ENCODE assay signal across 8 cellular contexts in genomic region chr5:14351845-14352712, GRCh38.
DNase-seq lines count a peak whose midpoint lies in the region; ATAC-seq and TF ChIP-seq lines count a peak whose summit lies in the region.

No MANE protein-coding gene starts in this region.

- H3K27ac ChIP-seq in BLaER1 treated with 17β-estradiol and CSF1 and Interleukin-3, amounts not matched to agents 10 nM and 100 nM, result peak overlapping the region in 6 of 11 experiments; percentile 2 to 53 (median 16); a peak in 4 of 22 replicates
- no peak overlapping the region for H3K27ac ChIP-seq in lung (ENCODE audit: low read depth in 1 of 2, low read length in 1 of 2)

- peak; percentile 84 for TF ChIP-seq CTCF in lung (IDR thresholded peaks at IDR 0.05; ENCODE audit: control extremely low read depth, extremely low read depth)

- H3K4me1 ChIP-seq in BLaER1 treated with 17β-estradiol and CSF1 and Interleukin-3, amounts not matched to agents 10 nM and 100 nM, result peaks cover 54 to 75% (median 62%) of the 10 kb centered on the region in 10 experiments
- H3K4me1 ChIP-seq in lung (ENCODE audit: control insufficient read depth in 2 of 2, insufficient read depth in 2 of 2, low read length in 2 of 2), result peaks cover 4 to 7% of the 10 kb centered on the region in 2 donors

- no peaks in the 10 kb centered on the region for H3K27me3 ChIP-seq in BLaER1 treated with 17β-estradiol and CSF1 and Interleukin-3, amounts not matched to agents 10 nM and 100 nM
- no peaks in the 10 kb centered on the region for H3K27me3 ChIP-seq in lung (ENCODE audit: control insufficient read depth, insufficient read depth)

- WGBS in lung, 2 donors, result 70 to 78% methylated on average over 7 of the region's 7 CpGs

- DNase-seq in GM19238 (ENCODE audit: insufficient read length, low spot score) (peak; percentile 61), NCI-H510A treated with DMSO at 0.1 percent for 48 hours (lab: John Stamatoyannopoulos, UW) (peak; percentile 89), dedifferentiated amniotic fluid mesenchymal stem cell (ENCODE audit: extremely low spot score) (peak; percentile 71), lung (ENCODE audit: low spot score) (peak; percentile 61)
- peak; percentile 70 for DNase-seq in activated CD4-positive, alpha-beta T cell treated with anti-CD3 and anti-CD28 coated beads for 48 hours
- DNase-seq in stimulated activated CD8-positive, alpha-beta memory T cell treated with anti-CD3 and anti-CD28 coated beads, Interleukin-15, amount 100 ng/mL, for 4 hours (ENCODE audit: low read depth in 2 of 2), result peak; percentile 7 to 26

- peak overlapping the region; percentile 62 to 90 (median 78) for H3K4me2 ChIP-seq in BLaER1 treated with 17β-estradiol and CSF1 and Interleukin-3, amounts not matched to agents 10 nM and 100 nM

- ATAC-seq in HG03280 (IDR thresholded peaks at IDR 0.05; ENCODE audit: unreplicated experiment), result peak; percentile 88
- ATAC-seq in lung (ENCODE audit: insufficient read depth, low FRiP score), result peak; percentile 89

- no peak overlapping the region for H3K4me3 ChIP-seq in BLaER1 treated with 17β-estradiol and CSF1 and Interleukin-3, amounts not matched to agents 10 nM and 100 nM
- H3K4me3 ChIP-seq in lung, result no peak overlapping the region

- H3K9ac ChIP-seq in BLaER1 treated with 17β-estradiol and CSF1 and Interleukin-3, amounts not matched to agents 10 nM and 100 nM, result 0 out of 22 replicates have a peak overlapping the region, but pooled peaks of 1 of the 11 experiments have one; percentile 24

- H3K36me3 ChIP-seq in BLaER1 treated with 17β-estradiol and CSF1 and Interleukin-3, amounts not matched to agents 10 nM and 100 nM, result peaks cover 21 to 55% (median 36%) of the 10 kb centered on the region in 11 experiments; a peak in 19 of 22 replicates
- peaks cover 0 to 12% of the 10 kb centered on the region in 2 donors for H3K36me3 ChIP-seq in lung (ENCODE audit: control insufficient read depth in 2 of 2, insufficient read depth in 2 of 2, low read length in 2 of 2)

- H4K20me1 ChIP-seq in BLaER1 treated with 17β-estradiol and CSF1 and Interleukin-3, amounts not matched to agents 10 nM and 100 nM, result peaks cover 35 to 97% (median 85%) of the 10 kb centered on the region in 11 experiments

- H3K9me3 ChIP-seq in BLaER1 treated with 17β-estradiol and CSF1 and Interleukin-3, amounts not matched to agents 10 nM and 100 nM (replicated peaks in 1 of 11), result no peaks in the 10 kb centered on the region
- H3K9me3 ChIP-seq in lung (ENCODE audit: control insufficient read depth in 2 of 2, insufficient read depth in 1 of 2, low read length in 1 of 2), result no peaks in the 10 kb centered on the region

Comparison
In these comparisons a context has a peak if more than half of its experiments do, and no peak if none do; other contexts are left out.
1. H3K27ac ChIP-seq: peak in BLaER1 treated with 17β-estradiol and CSF1 and Interleukin-3, amounts not matched to agents 10 nM and 100 nM (6 of 11); none in lung (0 of 2).
2. DNase-seq: peak in every context shown above with its lines; median percentile 89 in NCI-H510A treated with DMSO at 0.1 percent for 48 hours; 71 in dedifferentiated amniotic fluid mesenchymal stem cell; 70 in activated CD4-positive, alpha-beta T cell treated with anti-CD3 and anti-CD28 coated beads for 48 hours; 61 in GM19238; 61 in lung; 16 in stimulated activated CD8-positive, alpha-beta memory T cell treated with anti-CD3 and anti-CD28 coated beads, Interleukin-15, amount 100 ng/mL, for 4 hours.